22 cellular contexts compared by ENCODE assay signal in the genomic region with DNA sequence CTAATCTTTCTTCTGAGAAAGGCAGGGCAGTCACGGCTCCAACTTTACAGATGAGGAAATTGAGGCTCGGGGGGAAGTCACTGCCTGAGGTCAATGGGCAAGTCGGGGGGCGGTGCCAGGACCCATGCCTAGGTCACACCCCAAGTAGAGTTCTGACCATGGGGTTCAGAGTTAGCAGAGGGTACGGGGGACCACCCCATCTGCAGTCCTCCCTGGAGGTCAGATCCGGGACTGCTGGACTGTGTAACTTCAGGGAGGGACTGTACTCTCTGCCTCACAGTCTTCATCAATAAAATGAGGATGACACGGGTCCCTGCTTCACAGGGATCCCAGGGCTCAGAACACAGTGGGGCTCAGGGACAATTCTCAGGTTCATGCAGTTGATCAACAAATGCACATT. TPM values are rescaled to one million over a fixed set of nuclear protein-coding genes. Genes with fewer than 3 reads are reported as not detected.
"Had no signal": no experiment of that assay in that cellular context is flagged by ENCODE, and none has a peak within 500 bp of the region (broad histone marks: within the 10 kb centered on the region; RNA-seq: fewer than 3 reads in every experiment).

No MANE protein-coding gene starts in this region.

- H3K9me3 ChIP-seq: MG63 had no signal

- DNase-seq: IMR-90, Karpas-422, KG1, MG63, NCI-H1092, NCI-H1105 treated with DMSO at 0.1 percent for 48 hours, NCI-H1417 treated with DMSO at 0.1 percent for 48 hours, NCI-H187, NCI-H2029, NCI-H2081 treated with DMSO at 0.1 percent for 48 hours, NCI-H2171, NCI-H226, NCI-H446, NCI-H510A, NCI-H524 treated with DMSO at 0.1 percent for 48 hours, NCI-H69, NCI-H774, RPMI8226, SHP77 had no signal

- H3K36me3 ChIP-seq: MG63 had no signal

- H3K4me3 ChIP-seq: MG63 had no signal

- ATAC-seq: HepG2 had no signal

RNA-seq across cellular contexts. Expression of a gene that starts 7.7 kb away (rescaled TPM):
- total RNA-seq: HepG2, HT1080, IMR-90, SK-MEL-5 had no signal

RNA-seq across cellular contexts. Expression of a gene that starts 58.1 kb away (rescaled TPM):
- total RNA-seq: HepG2, HT1080, IMR-90, SK-MEL-5 had no signal
